In genomic region chr5:75052461-75053285, GRCh38 we compare ENCODE assay signal across 8 cellular contexts. TPM values are rescaled to one million over a fixed set of nuclear protein-coding genes. Genes with fewer than 3 reads are reported as not detected.
A peak's percentile ranks its signal among the peaks of the same experiment; 100 is the strongest.
DNase-seq lines count a peak whose midpoint lies in the region; ATAC-seq and TF ChIP-seq lines count a peak whose summit lies in the region.

Gene GCNT4 (minus strand): TSS chr5:75052558. CDS start chr5:75030037, 22,521 bp downstream.

- intact Hi-C loops in MCF 10A (cut with micrococcal nuclease) = loop anchor here (1.0 to 10.0 kb wide), 6 partner anchors 60 to 285 kb away; partner anchors contain the start of genes ANKRD31 and HMGCR

- H3K4me1 ChIP-seq in iPS-20b (ENCODE audit: insufficient read depth, low read length) (peaks cover 42% of the 10 kb centered on the region), smooth muscle cell (ENCODE audit: low read depth) (peaks cover 31% of the 10 kb centered on the region)

- no peak for ATAC-seq in HG02623 (IDR thresholded peaks at IDR 0.05; ENCODE audit: unreplicated experiment)

- H3K4me3 ChIP-seq in iPS-20b (ENCODE audit: low read length) (peak within 1 kb of the TSS; percentile 83), smooth muscle cell (peak within 1 kb of the TSS; percentile 97)

- no peak for TF ChIP-seq CTCF in GM20000 (IDR thresholded peaks at IDR 0.05; ENCODE audit: extremely low read depth, missing control alignments)
- TF ChIP-seq CTCF in MCF 10A (IDR thresholded peaks at IDR 0.05; ENCODE audit: unreplicated experiment) = no peak
- no peak for TF ChIP-seq CTCF in smooth muscle cell (IDR thresholded peaks at IDR 0.05; ENCODE audit: borderline replicate concordance, insufficient read depth, poor library complexity, severe bottlenecking)

- H3K4me2 ChIP-seq in smooth muscle cell = peak within 1 kb of the TSS; percentile 95

- H3F3A ChIP-seq in smooth muscle cell (ENCODE audit: low read depth) = peaks cover 19% of the 10 kb centered on the region

- no peaks in the 10 kb centered on the region for H3K9me3 Mint-ChIP-seq in MCF 10A (ENCODE audit: unreplicated experiment)

- H3K27me3 Mint-ChIP-seq in MCF 10A (ENCODE audit: insufficient read depth, unreplicated experiment) = no peaks in the 10 kb centered on the region

- H3K36me3 Mint-ChIP-seq in MCF 10A (ENCODE audit: insufficient read depth, unreplicated experiment) = peaks cover 6% of the 10 kb centered on the region

- POLR2A ChIA-PET in MCF 10A (lab: Yijun Ruan, JAX) = interaction anchor here (0.6 to 2.7 kb wide), 19 partner anchors 10 to 1276 kb away, joined by 3 to 20 read pairs (median 5); partner anchors contain the start of genes ANKRD31 and HMGCR

- WGBS in smooth muscle cell (ENCODE audit: low lambda C conversion rate) = under 1% methylated on average over 88 of the region's 103 CpGs

- peak within 1 kb of the TSS; percentile 87 for H3K4me3 Mint-ChIP-seq in MCF 10A (ENCODE audit: unreplicated experiment)

- H3K27ac ChIP-seq in iPS-20b (ENCODE audit: low read length) (no peak within 1 kb of the TSS), smooth muscle cell (ENCODE audit: low read depth) (peak within 1 kb of the TSS; percentile 89)

- H3K27ac Mint-ChIP-seq in MCF 10A (ENCODE audit: low read depth, unreplicated experiment) = peak within 1 kb of the TSS; percentile 79

- peaks cover 25% of the 10 kb centered on the region for H3K4me1 Mint-ChIP-seq in MCF 10A (ENCODE audit: insufficient read depth, unreplicated experiment)

- DNase-seq in 8988T = peak; percentile 37
- DNase-seq in GM20000 (ENCODE audit: low spot score) = peak; percentile 52
- peak in 4 of 5 donors; percentile 20 to 39 (median 36) for DNase-seq in T-helper 1 cell
- peak; percentile 53 for DNase-seq in MCF 10A (ENCODE audit: unreplicated experiment)
- DNase-seq in smooth muscle cell (lab: John Stamatoyannopoulos, UW; ENCODE audit: unreplicated experiment) = peak; percentile 60
- no peak for DNase-seq in NCI-H2107 treated with DMSO at 0.1 percent for 48 hours (lab: John Stamatoyannopoulos, UW; ENCODE audit: unreplicated experiment)

- CTCF ChIA-PET in MCF 10A (lab: Yijun Ruan, JAX) = interaction anchor here (0.6 to 2.5 kb wide), 12 partner anchors 10 to 534 kb away, joined by 3 to 12 read pairs (median 6); no protein-coding TSS in a partner anchor

- H3K9me3 ChIP-seq in iPS-20b (ENCODE audit: insufficient read depth, low read depth, low read length) (no peaks in the 10 kb centered on the region), smooth muscle cell (replicated peaks; ENCODE audit: low read depth) (no peaks in the 10 kb centered on the region)

- peaks cover 42% of the 10 kb centered on the region for H3K27me3 ChIP-seq in iPS-20b (ENCODE audit: insufficient read depth, low read length)
- H3K27me3 ChIP-seq in smooth muscle cell (ENCODE audit: low read depth) = no peaks in the 10 kb centered on the region

- H3K9ac ChIP-seq in iPS-20b (ENCODE audit: low read depth, low read length) (peak within 1 kb of the TSS; percentile 82; the same call in 1 of the 2 replicates), smooth muscle cell (ENCODE audit: low read depth) (peak within 1 kb of the TSS; percentile 85)

- H3K36me3 ChIP-seq in iPS-20b (ENCODE audit: insufficient read depth, low read depth, low read length) (no peaks in the 10 kb centered on the region), smooth muscle cell (ENCODE audit: low read depth) (no peaks in the 10 kb centered on the region)

- peaks cover 28% of the 10 kb centered on the region for H3K79me2 ChIP-seq in smooth muscle cell (ENCODE audit: low read depth)

- H2AFZ ChIP-seq in smooth muscle cell (ENCODE audit: low read depth) = peak within 1 kb of the TSS; percentile 96

- H4K20me1 ChIP-seq in smooth muscle cell (ENCODE audit: low read depth) = peaks cover 4% of the 10 kb centered on the region

- no TSS peak for BruUV-seq in MCF 10A (replicated peaks; lab: Mats Ljungman, UMichigan)

RNA-seq across cellular contexts. Expression of gene GCNT4, which starts in this region (rescaled TPM):
- 1.4 and 1.8 TPM in 2 replicates for total RNA-seq in MCF 10A (2022)
- total RNA-seq in smooth muscle cell = 13.9 and 15.6 TPM in 2 replicates
- 0.54 and 2.1 TPM in 2 replicates for polyA plus RNA-seq in smooth muscle cell
